18 cellular contexts compared by ENCODE assay signal in genomic region chr20:48070961-48071645, GRCh38.
DNase-seq lines count a peak whose midpoint lies in the region; ATAC-seq and TF ChIP-seq lines count a peak whose summit lies in the region.
"Had no signal": no experiment of that assay in that cellular context is flagged by ENCODE, and none has a peak within 500 bp of the region (broad histone marks: within the 10 kb centered on the region; RNA-seq: fewer than 3 reads in every experiment).

No MANE protein-coding gene starts in this region.

- ATAC-seq in sciatic nerve: peak; percentile 55
- ATAC-seq: CD8-positive, alpha-beta T cell had no signal

- peak overlapping the region; percentile 76 for H3K27ac ChIP-seq in RWPE1

- no peak overlapping the region for H3K4me3 ChIP-seq in fibroblast of villous mesenchyme (ENCODE audit: low read depth, low read length)

- CTCF ChIA-PET in RWPE1 (lab: Yijun Ruan, JAX): no interaction called here

- DNase-seq in EH (ENCODE audit: low read depth) (peak; percentile 19), RWPE1 (ENCODE audit: low spot score) (no peak), fibroblast of villous mesenchyme (ENCODE audit: low read depth) (peak; percentile 25), sciatic nerve (ENCODE audit: low spot score) (no peak), KG1 (lab: John Stamatoyannopoulos, UW) (no peak), middle frontal gyrus (ENCODE audit: extremely low spot score, low spot score) (no peak)
- no peak for DNase-seq in activated CD4-positive, alpha-beta T cell treated with anti-CD3 and anti-CD28 coated beads, Interleukin-2, amount 50 U/mL, for 1 hour
- DNase-seq: Caco-2; CD8-positive, alpha-beta T cell; GF-D8; HCEC 1CT; KBM-7; MM.1S; NCI-H1694; NCI-H2029 treated with DMSO at 0.1 percent for 48 hours; NCI-H345; NCI-H510A treated with DMSO at 0.1 percent for 48 hours; SK-N-SH had no signal

- TF ChIP-seq CTCF in RWPE1 (conservative IDR thresholded peaks at IDR 0.05; ENCODE audit: low read depth) (no peak), fibroblast of villous mesenchyme (IDR thresholded peaks at IDR 0.05; ENCODE audit: insufficient read depth, low read depth, low read length) (no peak)

- POLR2A ChIA-PET in RWPE1 (lab: Yijun Ruan, JAX; ENCODE audit: low non-redundant PET): no interaction called here

- intact Hi-C loops in sciatic nerve (cut with DNase I): no loop called here

Comparison
In these comparisons a context has a peak if more than half of its experiments do, and no peak if none do; other contexts are left out.
1. DNase-seq: peak in EH (single experiment) and fibroblast of villous mesenchyme (single experiment); none in RWPE1 (single experiment), sciatic nerve (single experiment), activated CD4-positive, alpha-beta T cell treated with anti-CD3 and anti-CD28 coated beads, Interleukin-2, amount 50 U/mL, for 1 hour (single experiment), KG1 (single experiment) and middle frontal gyrus (single experiment).